Comparison of ENCODE assay signal across 8 cellular contexts in the genomic region with DNA sequence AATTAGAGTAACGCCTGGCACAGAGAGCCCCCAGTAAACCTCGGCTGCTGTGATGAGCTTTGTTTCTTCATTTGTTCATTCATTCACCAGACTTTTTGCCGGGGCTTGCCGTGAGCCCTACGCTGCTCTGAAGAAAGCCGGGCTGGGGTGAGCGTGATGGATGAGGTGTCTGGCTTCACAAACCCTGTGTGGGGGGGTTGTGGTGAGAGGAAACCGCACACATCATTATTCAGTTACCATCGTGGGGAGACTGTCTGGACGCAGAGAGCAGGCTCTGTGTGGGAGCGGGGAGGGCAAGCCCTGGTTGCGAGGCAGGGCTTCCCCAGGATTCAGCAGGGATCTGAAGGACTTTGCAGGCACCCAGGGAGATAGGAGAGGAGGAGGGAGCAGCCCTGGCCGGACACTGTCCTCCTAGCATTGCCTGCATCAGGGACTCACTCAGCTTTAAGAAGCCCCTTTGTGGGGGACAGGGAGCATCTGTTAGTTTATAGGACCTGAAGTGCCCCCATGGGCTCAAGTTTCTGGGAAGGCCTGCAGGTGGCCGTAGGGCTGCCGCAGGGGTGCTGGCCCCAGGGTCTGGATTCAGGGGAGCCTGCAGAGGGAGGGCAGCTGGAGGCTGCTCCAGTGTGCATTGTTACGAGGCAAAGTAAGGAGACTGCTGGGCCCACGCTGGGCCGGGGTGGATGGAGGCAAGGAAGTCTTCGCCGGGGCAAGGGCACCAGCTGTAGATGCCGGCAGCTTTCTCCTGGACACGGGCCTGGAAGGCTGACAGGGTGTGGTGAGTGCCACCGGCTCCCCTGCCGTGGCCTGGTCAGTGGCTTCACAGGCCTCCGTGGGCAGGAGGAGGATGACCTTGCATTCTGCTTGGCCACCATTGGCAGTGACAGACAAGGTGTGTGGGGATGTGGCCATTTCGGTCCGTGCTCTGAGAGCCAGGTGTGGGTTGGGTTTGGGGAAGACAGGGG.
DNase-seq lines count a peak whose midpoint lies in the region; ATAC-seq and TF ChIP-seq lines count a peak whose summit lies in the region.

No MANE protein-coding gene starts in this region.

- peak overlapping the region; percentile 91 to 96 for H3K27ac Mint-ChIP-seq in T-cell

- DNase-seq in GM12865 (ENCODE audit: low read depth), result peak; percentile 58
- DNase-seq in T-cell, result peak in 25 of 34 experiments; percentile 19 to 74 (median 48)
- peak; percentile 77 for DNase-seq in myocyte (ENCODE audit: low read depth)
- no peak for DNase-seq in vagina (ENCODE audit: extremely low spot score in 2 of 2)

- peaks cover 100% of the 10 kb centered on the region for H3K4me1 ChIP-seq in vagina

- peak overlapping the region; percentile 51 to 79 (median 62) for H3K4me3 Mint-ChIP-seq in T-cell

- no peaks in the 10 kb centered on the region for H3K27me3 ChIP-seq in vagina

- H3K36me3 Mint-ChIP-seq in T-cell, result peaks cover 39% of the 10 kb centered on the region

- no peaks in the 10 kb centered on the region for H3K36me3 ChIP-seq in vagina

- POLR2A ChIA-PET in T-cell (lab: Charles Lee), result no interaction called here

- H3K27ac ChIP-seq in angular gyrus (ENCODE audit: low read depth, low read length) (peak overlapping the region; percentile 68), vagina (peak overlapping the region; percentile 90)

- H3K4me1 Mint-ChIP-seq in T-cell, result peaks cover 87 to 95% (median 95%) of the 10 kb centered on the region in 3 donors

- H3K9me3 ChIP-seq in vagina, result no peaks in the 10 kb centered on the region

- CTCF ChIA-PET in T-cell (lab: Charles Lee), result interaction anchor here (0.5 to 1.8 kb wide), 5 partner anchors 15 to 46 kb away, joined by 3 to 7 read pairs (median 4); no protein-coding TSS in a partner anchor

- intact Hi-C loops in vagina (cut with DNase I), result loop anchor here (10.0 kb wide), 1 partner anchor 100 kb away; no protein-coding TSS in a partner anchor

- H3K27me3 Mint-ChIP-seq in T-cell, result no peaks in the 10 kb centered on the region

- TF ChIP-seq CTCF in GM12865 (IDR thresholded peaks at IDR 0.05; ENCODE audit: insufficient read depth, low read depth, low read length, missing control alignments), result no peak
- TF ChIP-seq CTCF in vagina (IDR thresholded peaks at IDR 0.05), result no peak

- no peak for TF ChIP-seq POLR2A in vagina (IDR thresholded peaks at IDR 0.05)

- peak; percentile 49 to 79 (median 66) for ATAC-seq in T-cell (replicated peaks in 1 of 4)
- no peak for ATAC-seq in HG02885 (IDR thresholded peaks at IDR 0.05; ENCODE audit: poor library complexity, unreplicated experiment)
- ATAC-seq in GM18498 (IDR thresholded peaks at IDR 0.05; ENCODE audit: unreplicated experiment), result no peak
- no peak for ATAC-seq in GM21723 (IDR thresholded peaks at IDR 0.05; ENCODE audit: unreplicated experiment)

- H3K9me3 Mint-ChIP-seq in T-cell, result no peaks in the 10 kb centered on the region

- no peak overlapping the region for H3K4me3 ChIP-seq in GM12865 (ENCODE audit: low read depth, low read length)
- H3K4me3 ChIP-seq in vagina, result no peak overlapping the region

Comparison
In these comparisons a context has a peak if more than half of its experiments do, and no peak if none do; other contexts are left out.
1. DNase-seq: peak in GM12865 (single experiment), T-cell (25 of 34) and myocyte (single experiment); none in vagina (0 of 2).
2. ATAC-seq: peak in T-cell (4 of 4); none in HG02885 (single experiment), GM18498 (single experiment) and GM21723 (single experiment).